In the genomic region with DNA sequence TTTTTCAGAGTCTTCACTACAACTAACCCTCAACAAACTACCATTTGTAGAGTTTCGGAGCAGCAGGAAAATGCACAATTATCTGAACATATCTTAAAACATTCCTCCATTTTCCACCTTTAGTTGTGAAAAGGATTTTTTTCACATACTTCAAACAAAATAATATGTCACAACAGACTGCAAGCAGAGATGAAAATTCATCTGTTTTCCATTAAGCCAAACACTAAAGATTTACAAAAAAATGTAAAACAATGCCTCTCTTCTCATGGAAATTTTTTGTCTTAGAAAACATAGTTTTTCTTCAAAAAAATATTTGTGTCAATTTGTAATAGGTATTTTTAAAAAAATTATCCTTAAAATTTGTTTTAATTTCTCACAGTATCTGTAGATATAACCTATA, we compare ENCODE assay signal across 27 cellular contexts.
"Had no signal": no experiment of that assay in that cellular context is flagged by ENCODE, and none has a peak within 500 bp of the region (broad histone marks: within the 10 kb centered on the region; RNA-seq: fewer than 3 reads in every experiment).

No MANE protein-coding gene starts in this region.

- H3K4me3 Mint-ChIP-seq: immature natural killer cell; memory B cell; natural killer cell treated with Interleukin-12 subunit alpha and Interleukin-12 subunit beta and Interleukin-15 and Interleukin-18, amount 100 ng/mL, for 72 hours had no signal

- H3K27me3 Mint-ChIP-seq: memory B cell; natural killer cell treated with Interleukin-12 subunit alpha and Interleukin-12 subunit beta and Interleukin-15 and Interleukin-18, amount 100 ng/mL, for 72 hours had no signal

- H3K36me3 ChIP-seq: left ventricle myocardium inferior, thoracic aorta had no signal

- H3K27ac Mint-ChIP-seq: immature natural killer cell; memory B cell; natural killer cell treated with Interleukin-12 subunit alpha and Interleukin-12 subunit beta and Interleukin-15 and Interleukin-18, amount 100 ng/mL, for 72 hours had no signal

- DNase-seq: central memory CD4-positive, alpha-beta T cell; cortex of kidney; effector memory CD4-positive, alpha-beta T cell; foreskin melanocyte; heart right ventricle; hypothalamus; immature natural killer cell; left cardiac atrium; left ventricle myocardium inferior; lower lobe of right lung; midbrain; occipital lobe; psoas muscle; retina; right lobe of liver; stimulated activated CD4-positive, alpha-beta T cell treated with anti-CD3 and anti-CD28 coated beads, Interleukin-2, amount 100 ng/mL, for 24 hours; stimulated activated CD4-positive, alpha-beta T cell treated with anti-CD3 and anti-CD28 coated beads, Interleukin-4, amount 100 ng/mL, for 4 hours; stimulated activated naive CD4-positive, alpha-beta T cell; stomach; substantia nigra; trophoblast cell had no signal

- H3K4me1 ChIP-seq: lower lobe of right lung, psoas muscle, right lobe of liver, stomach had no signal

- H3K27me3 ChIP-seq: esophagus muscularis mucosa, heart right ventricle, right lobe of liver, stomach had no signal

- H3K4me3 ChIP-seq: esophagus muscularis mucosa, heart right ventricle, left ventricle myocardium inferior, lower lobe of right lung, psoas muscle, right lobe of liver, stomach, thoracic aorta had no signal

- H3K4me1 Mint-ChIP-seq: immature natural killer cell had no signal

- H3K9me3 Mint-ChIP-seq: immature natural killer cell; memory B cell; natural killer cell treated with Interleukin-12 subunit alpha and Interleukin-12 subunit beta and Interleukin-15 and Interleukin-18, amount 100 ng/mL, for 72 hours had no signal

- H3K27ac ChIP-seq: epithelial cell of prostate, esophagus muscularis mucosa, heart right ventricle, left ventricle myocardium inferior, lower lobe of right lung, psoas muscle, right lobe of liver, stomach, thoracic aorta had no signal

- H3K36me3 Mint-ChIP-seq: natural killer cell treated with Interleukin-12 subunit alpha and Interleukin-12 subunit beta and Interleukin-15 and Interleukin-18, amount 100 ng/mL, for 72 hours had no signal

- FAIRE-seq: keratinocyte had no signal

- ATAC-seq: heart right ventricle; left cardiac atrium; lower lobe of right lung; natural killer cell treated with Interleukin-12 subunit alpha and Interleukin-12 subunit beta and Interleukin-15 and Interleukin-18, amount 100 ng/mL, for 72 hours; psoas muscle; right lobe of liver had no signal
